In genomic region chr17:77233635-77234334, GRCh38 we compare ENCODE assay signal across 1 cellular context.
TF ChIP-seq lines count a peak whose summit lies in the region.

No MANE protein-coding gene starts in this region.

TF ChIP-seq in GM23338, 12 proteins besides CTCF, POLR2A, EP300 and RAD21 (continued from another document):
- no peak for TF ChIP-seq ZNF462 (CRISPR knock-in tag; IDR thresholded peaks at IDR 0.05)
